In the genomic region with DNA sequence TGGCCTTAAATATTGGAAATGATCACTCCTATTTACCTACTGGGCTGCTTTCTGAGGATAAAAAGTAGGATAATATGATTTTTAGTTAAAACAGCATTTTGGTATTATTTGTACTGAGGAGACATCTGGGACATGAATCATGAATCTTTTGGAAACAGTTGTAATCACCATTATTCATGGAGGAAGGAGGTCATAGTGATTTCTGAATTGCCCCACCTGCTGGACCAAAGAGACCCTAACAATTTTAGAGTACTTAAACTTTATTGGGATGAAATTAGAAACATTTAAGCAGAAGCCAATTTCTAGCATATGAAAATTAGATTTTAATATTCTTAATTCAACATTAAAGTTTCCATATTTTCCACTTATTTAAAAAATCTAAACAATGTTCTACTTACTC, we compare ENCODE assay signal across 10 cellular contexts.
DNase-seq lines count a peak whose midpoint lies in the region; ATAC-seq, FAIRE-seq and TF ChIP-seq lines count a peak whose summit lies in the region.
"Had no signal": no experiment of that assay in that cellular context is flagged by ENCODE, and none has a peak within 500 bp of the region (broad histone marks: within the 10 kb centered on the region; RNA-seq: fewer than 3 reads in every experiment).

No MANE protein-coding gene starts in this region.

- no peak overlapping the region for H3K27ac ChIP-seq in 22Rv1

- ATAC-seq in omental fat pad (ENCODE audit: low FRiP score): no peak
- ATAC-seq in GM18861 (IDR thresholded peaks at IDR 0.05; ENCODE audit: unreplicated experiment): no peak

- peak; percentile 59 for TF ChIP-seq CTCF in 22Rv1 (IDR thresholded peaks at IDR 0.05)
- TF ChIP-seq CTCF in GM12873 (IDR thresholded peaks at IDR 0.05; ENCODE audit: insufficient read depth, low read depth, low read length, missing control alignments): peak; percentile 22
- peak; percentile 49 for TF ChIP-seq CTCF in fibroblast of villous mesenchyme (IDR thresholded peaks at IDR 0.05; ENCODE audit: insufficient read depth, low read depth, low read length)
- no peak for TF ChIP-seq CTCF in omental fat pad (IDR thresholded peaks at IDR 0.05)

- no peak overlapping the region for H3K4me3 ChIP-seq in fibroblast of villous mesenchyme (ENCODE audit: low read depth, low read length)

- TF ChIP-seq POLR2A in GM12892 (IDR thresholded peaks at IDR 0.05; ENCODE audit: low read depth, low read length): no peak

- DNase-seq in RKO (ENCODE audit: low spot score) (peak; percentile 58), fibroblast of villous mesenchyme (ENCODE audit: low read depth) (peak; percentile 36), GM12892 (ENCODE audit: insufficient read length) (no peak), omental fat pad (ENCODE audit: low spot score) (no peak), NCI-H1417 treated with DMSO at 0.1 percent for 48 hours (lab: John Stamatoyannopoulos, UW) (no peak)
- DNase-seq: activated CD4-positive, alpha-beta T cell treated with anti-CD3 and anti-CD28 coated beads for 4 hours; DND-41 had no signal

- FAIRE-seq in GM12892 (lab: Jason Lieb, UNC): no peak

Comparison
In these comparisons a context has a peak if more than half of its experiments do, and no peak if none do; other contexts are left out.
1. CTCF ChIP-seq: peak in 22Rv1 (single experiment), GM12873 (single experiment) and fibroblast of villous mesenchyme (single experiment); none in omental fat pad (0 of 3).
2. DNase-seq: peak in RKO (single experiment) and fibroblast of villous mesenchyme (single experiment); none in GM12892 (single experiment), omental fat pad (single experiment) and NCI-H1417 treated with DMSO at 0.1 percent for 48 hours (single experiment).